9 cellular contexts compared by ENCODE assay signal in the genomic region with DNA sequence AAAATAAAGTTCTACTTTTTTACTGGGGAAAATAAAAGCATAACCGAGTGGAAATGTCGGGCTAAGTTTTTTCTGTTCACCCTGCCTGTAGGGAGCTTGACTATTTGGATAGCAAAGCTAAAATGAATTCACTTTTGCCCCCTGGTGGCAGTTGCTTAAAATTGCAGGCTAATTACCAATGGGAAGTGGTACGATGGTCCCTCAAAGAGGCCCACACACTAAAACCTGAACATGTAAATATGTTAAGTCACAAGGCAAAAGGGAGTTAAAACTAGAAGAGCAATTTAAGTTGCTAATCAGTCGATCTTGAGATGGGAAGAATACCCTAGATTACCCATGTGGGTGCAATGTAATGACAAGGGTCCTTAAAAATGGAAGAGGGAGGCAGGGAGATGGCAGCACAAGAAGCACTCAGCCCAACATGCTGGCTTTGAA. TPM values are rescaled to one million over a fixed set of nuclear protein-coding genes. Genes with fewer than 3 reads are reported as not detected.
DNase-seq lines count a peak whose midpoint lies in the region; ATAC-seq and TF ChIP-seq lines count a peak whose summit lies in the region.
"Had no signal": no experiment of that assay in that cellular context is flagged by ENCODE, and none has a peak within 500 bp of the region (broad histone marks: within the 10 kb centered on the region; RNA-seq: fewer than 3 reads in every experiment).

No MANE protein-coding gene starts in this region.

- H3K27me3 ChIP-seq in DOHH2 (ENCODE audit: control insufficient read depth, low read length) (no peaks in the 10 kb centered on the region), IMR-90 (ENCODE audit: control insufficient read depth, insufficient read depth, low read length) (peaks cover 3% of the 10 kb centered on the region), lung (ENCODE audit: control insufficient read depth, insufficient read depth) (no peaks in the 10 kb centered on the region), GM23248 (replicated peaks; ENCODE audit: insufficient read depth) (no peaks in the 10 kb centered on the region)

- dilution Hi-C loops in IMR-90 (cut with HindIII; ENCODE audit: low sequenced_read_pairs, unreplicated experiment): no loop called here

- 0% methylated on average over 1 of the region's 4 CpGs; no CpG with 5 or more reads in 1 of the 2 experiments for WGBS in IMR-90 (ENCODE audit: extremely low coverage in 2 of 2, insufficient read length in 1 of 2), 2 experiments
- WGBS in lung, 2 donors: 59 to 63% methylated on average over 4 of the region's 4 CpGs
- WGBS in GM23248 (ENCODE audit: low coverage in 1 of 2, low lambda C conversion rate in 2 of 2, missing lambda C conversion rate in 2 of 2), 2 experiments: 25 to 27% methylated on average over 4 of the region's 4 CpGs

- no peak overlapping the region for H2BK5ac ChIP-seq in IMR-90 (ENCODE audit: low read depth, low read length, poor library complexity, severe bottlenecking)

- H3K9me3 Mint-ChIP-seq in activated T-cell treated with anti-CD3 and anti-CD28 coated beads, Interleukin-2, amount 50 U/mL, for 72 hours: peaks cover 2 to 3% of the 10 kb centered on the region in 2 donors

- H3K79me1 ChIP-seq in IMR-90 (ENCODE audit: low read depth in 1 of 2, low read length in 2 of 2): no peaks in the 10 kb centered on the region

- no peak overlapping the region for H2AK5ac ChIP-seq in IMR-90 (ENCODE audit: low read depth, low read length)

- H2AK9ac ChIP-seq in IMR-90 (replicated peaks; ENCODE audit: low read depth, low read length, poor library complexity): no peak overlapping the region

- TF ChIP-seq POLR2A in IMR-90 (IDR thresholded peaks at IDR 0.05; ENCODE audit: low read depth, low read length): no peak

- intact Hi-C loops in IMR-90 (cut with micrococcal nuclease): no loop called here

- no peak overlapping the region for H2BK15ac ChIP-seq in IMR-90 (ENCODE audit: low read depth, low read length)

- H3K36me3 ChIP-seq in DOHH2 (ENCODE audit: control insufficient read depth, low read length) (no peaks in the 10 kb centered on the region), IMR-90 (ENCODE audit: control insufficient read depth, insufficient read depth, low read length) (no peaks in the 10 kb centered on the region), lung (ENCODE audit: control insufficient read depth in 2 of 2, insufficient read depth in 2 of 2, low read length in 2 of 2) (no peaks in the 10 kb centered on the region), GM23248 (ENCODE audit: low read depth) (no peaks in the 10 kb centered on the region)

- no peak overlapping the region for H4K5ac ChIP-seq in IMR-90 (ENCODE audit: low read depth, low read length)

- H3K9me3 ChIP-seq in DOHH2 (ENCODE audit: control insufficient read depth, insufficient read depth, low read length) (no peaks in the 10 kb centered on the region), IMR-90 (ENCODE audit: control insufficient read depth, insufficient read depth, low read length) (no peaks in the 10 kb centered on the region), lung (ENCODE audit: control insufficient read depth in 2 of 2, insufficient read depth in 1 of 2, low read length in 1 of 2) (peaks cover 0 to 4% of the 10 kb centered on the region in 2 donors), GM23248 (ENCODE audit: low read depth) (no peaks in the 10 kb centered on the region)

- H3K4ac ChIP-seq in IMR-90 (ENCODE audit: low read depth, low read length): no peak overlapping the region

- H3K14ac ChIP-seq in IMR-90 (replicated peaks; ENCODE audit: low read depth, low read length): no peak overlapping the region

- H3K4me2 ChIP-seq in DOHH2 (ENCODE audit: low read length): no peak overlapping the region
- no peak overlapping the region for H3K4me2 ChIP-seq in IMR-90 (ENCODE audit: low read depth, low read length)
- H3K4me2 ChIP-seq in GM23248 (ENCODE audit: unreplicated experiment): no peak overlapping the region

- no peak overlapping the region for H3K27ac Mint-ChIP-seq in activated T-cell treated with anti-CD3 and anti-CD28 coated beads, Interleukin-2, amount 50 U/mL, for 72 hours

- no peak overlapping the region for H3K23ac ChIP-seq in IMR-90 (ENCODE audit: low read depth, low read length)

- no peak overlapping the region for H3K56ac ChIP-seq in IMR-90 (ENCODE audit: extremely low read depth, insufficient read depth, low read length)

- no TSS peak for BruUV-seq in IMR-90 (replicated peaks; lab: Mats Ljungman, UMichigan)

- H3F3A ChIP-seq in DOHH2 (ENCODE audit: control insufficient read depth, insufficient read depth) (no peaks in the 10 kb centered on the region), GM23248 (ENCODE audit: insufficient read depth) (no peaks in the 10 kb centered on the region)

- H2BK20ac ChIP-seq in IMR-90 (ENCODE audit: low read depth, low read length): no peak overlapping the region

- no peak overlapping the region for H4K91ac ChIP-seq in IMR-90 (ENCODE audit: insufficient read depth, low read depth, low read length)

- CTCF ChIA-PET in IMR-90 (lab: Yijun Ruan, JAX): no interaction called here

- H3K9me1 ChIP-seq in IMR-90 (ENCODE audit: insufficient read depth, low read length): no peaks in the 10 kb centered on the region

- no peak overlapping the region for H4K8ac ChIP-seq in IMR-90 (ENCODE audit: low read depth in 2 of 2, low read length in 2 of 2)

- H3K27ac ChIP-seq in DOHH2 (ENCODE audit: low read depth, low read length): no peak overlapping the region
- no peak overlapping the region for H3K27ac ChIP-seq in IMR-90 (ENCODE audit: insufficient read depth, low read length)
- no peak overlapping the region for H3K27ac ChIP-seq in lung (ENCODE audit: low read depth in 1 of 2, low read length in 1 of 2)
- no peak overlapping the region for H3K27ac ChIP-seq in GM23248

- H3K4me3 ChIP-seq in DOHH2 (ENCODE audit: low read length) (no peak overlapping the region), IMR-90 (ENCODE audit: insufficient read depth, low read depth, low read length) (no peak overlapping the region), lung (no peak overlapping the region), GM23248 (no peak overlapping the region)

- H4K20me1 ChIP-seq in DOHH2 (ENCODE audit: control insufficient read depth, insufficient read depth, low read depth, low read length) (no peaks in the 10 kb centered on the region), IMR-90 (ENCODE audit: insufficient read depth, low read length) (no peaks in the 10 kb centered on the region; the same call in 1 of the 2 replicates), GM23248 (ENCODE audit: insufficient read depth) (no peaks in the 10 kb centered on the region)

- no peaks in the 10 kb centered on the region for H3K27me3 Mint-ChIP-seq in activated T-cell treated with anti-CD3 and anti-CD28 coated beads, Interleukin-2, amount 50 U/mL, for 72 hours (ENCODE audit: low read depth)

- H3K9me2 ChIP-seq in DOHH2 (replicated peaks; ENCODE audit: control insufficient read depth, low read length): no peaks in the 10 kb centered on the region
- no peaks in the 10 kb centered on the region for H3K9me2 ChIP-seq in GM23248 (ENCODE audit: insufficient read depth)

- POLR2A ChIA-PET in IMR-90 (lab: Charles Lee; ENCODE audit: unreplicated experiment): no interaction called here

- H3K4me1 ChIP-seq in DOHH2 (ENCODE audit: control insufficient read depth, low read length) (no peaks in the 10 kb centered on the region), IMR-90 (ENCODE audit: control insufficient read depth, insufficient read depth, low read length) (no peaks in the 10 kb centered on the region), lung (ENCODE audit: control insufficient read depth in 2 of 2, insufficient read depth in 2 of 2, low read length in 2 of 2) (no peaks in the 10 kb centered on the region), GM23248 (ENCODE audit: insufficient read depth) (no peaks in the 10 kb centered on the region)

- peak; percentile 15 for DNase-seq in IMR-90
- peak; percentile 34 to 44 for DNase-seq in activated T-cell treated with anti-CD3 and anti-CD28 coated beads, Interleukin-2, amount 50 U/mL, for 72 hours
- DNase-seq in lung (ENCODE audit: low spot score): no peak
- no peak for DNase-seq in GM23248
- DNase-seq in NCI-H1048 (lab: John Stamatoyannopoulos, UW): no peak

- H3K9ac ChIP-seq in IMR-90 (ENCODE audit: low read depth, low read length) (no peak overlapping the region), GM23248 (no peak overlapping the region)

- in situ Hi-C loops in IMR-90 (cut with MboI; ENCODE audit: low sequenced_read_pairs) (no loop called here), GM23248 (cut with MboI) (no loop called here)

- H2BK120ac ChIP-seq in IMR-90 (ENCODE audit: low read depth, low read length): no peak overlapping the region

- ATAC-seq in IMR-90 (ENCODE audit: low read depth) (no peak), lung (ENCODE audit: insufficient read depth, low FRiP score) (no peak), GM21619 (IDR thresholded peaks at IDR 0.05; ENCODE audit: unreplicated experiment) (no peak), GM21526 (IDR thresholded peaks at IDR 0.05; ENCODE audit: low FRiP score, unreplicated experiment) (no peak)
- ATAC-seq in activated T-cell treated with anti-CD3 and anti-CD28 coated beads, Interleukin-2, amount 50 U/mL, for 72 hours (replicated peaks in 1 of 2): peak in 1 of 2 donors; percentile 38

- H3K18ac ChIP-seq in IMR-90 (ENCODE audit: low read depth, low read length): no peak overlapping the region

- H2AFZ ChIP-seq in IMR-90 (replicated peaks; ENCODE audit: low read length, poor library complexity): no peak overlapping the region
- no peak overlapping the region for H2AFZ ChIP-seq in GM23248

- no peaks in the 10 kb centered on the region for H3K79me2 ChIP-seq in DOHH2 (ENCODE audit: control insufficient read depth, low read length)
- no peaks in the 10 kb centered on the region for H3K79me2 ChIP-seq in GM23248 (ENCODE audit: insufficient read depth)

- peak; percentile 22; the same call in 1 of the 2 replicates for TF ChIP-seq RAD21 in IMR-90 (IDR thresholded peaks at IDR 0.05; ENCODE audit: low read length)

- peaks cover 30% of the 10 kb centered on the region for H3K4me1 Mint-ChIP-seq in activated T-cell treated with anti-CD3 and anti-CD28 coated beads, Interleukin-2, amount 50 U/mL, for 72 hours (ENCODE audit: low read depth)

- peak; percentile 84 for TF ChIP-seq CTCF in DOHH2 (IDR thresholded peaks at IDR 0.05; ENCODE audit: low read depth, low read length, poor library complexity, severe bottlenecking)
- TF ChIP-seq CTCF in IMR-90 (conservative IDR thresholded peaks at IDR 0.05; ENCODE audit: low read depth, low read length): peak; percentile 36; the same call in 1 of the 2 replicates
- peak; percentile 12 for TF ChIP-seq CTCF in lung (IDR thresholded peaks at IDR 0.05; ENCODE audit: control extremely low read depth, extremely low read depth)

- no peak overlapping the region for H3K4me3 Mint-ChIP-seq in activated T-cell treated with anti-CD3 and anti-CD28 coated beads, Interleukin-2, amount 50 U/mL, for 72 hours

- H3K36me3 Mint-ChIP-seq in activated T-cell treated with anti-CD3 and anti-CD28 coated beads, Interleukin-2, amount 50 U/mL, for 72 hours (ENCODE audit: insufficient read depth in 2 of 2): no peaks in the 10 kb centered on the region

RNA-seq across cellular contexts. Expression of a gene that starts 0.9 kb away (rescaled TPM):
- total RNA-seq in IMR-90 (2012; rRNA removed) (not detected in 2 replicates), lung (not detected)
- polyA plus RNA-seq in IMR-90 (2012; rRNA removed) (not detected in 2 replicates), lung (not detected), GM23248 (2016; fragmentation: Nextera tagmentation; extraction: Ambion mirVana) (not detected in 2 replicates)
- not detected in 2 replicates for polyA plus RNA-seq in IMR-90 (2012; cell fraction: cytosol; rRNA removed)
- polyA plus RNA-seq in IMR-90 (2012; cell fraction: nucleus; rRNA removed; ENCODE audit: low replicate concordance): not detected in 2 replicates
- not detected for total RNA-seq in activated T-cell treated with anti-CD3 and anti-CD28 coated beads, Interleukin-2, amount 50 U/mL, for 72 hours
- not detected in 2 replicates for total RNA-seq in GM23248 (2014; rRNA removed; shearing (Covaris generic))
- total RNA-seq: lower leg skin had no signal

RNA-seq across cellular contexts. Expression of a gene that starts 2.4 kb away (rescaled TPM):
- total RNA-seq in IMR-90 (2012; rRNA removed) (not detected in 2 replicates), lung (1 to 10 TPM; 2.3 to 3.0 TPM)
- polyA plus RNA-seq in IMR-90 (2012; rRNA removed) (not detected in 2 replicates), lung (under 1 TPM; 0.41 to 0.89 TPM), GM23248 (2016; fragmentation: Nextera tagmentation; extraction: Ambion mirVana) (not detected in 2 replicates)
- polyA plus RNA-seq in IMR-90 (2012; cell fraction: cytosol; rRNA removed): not detected in 2 replicates
- not detected in 2 replicates for polyA plus RNA-seq in IMR-90 (2012; cell fraction: nucleus; rRNA removed; ENCODE audit: low replicate concordance)
- total RNA-seq in activated T-cell treated with anti-CD3 and anti-CD28 coated beads, Interleukin-2, amount 50 U/mL, for 72 hours: not detected
- not detected in 2 replicates for total RNA-seq in GM23248 (2014; rRNA removed; shearing (Covaris generic))
- total RNA-seq: lower leg skin had no signal

RNA-seq across cellular contexts. Expression of a gene that starts 26.3 kb away (rescaled TPM):
- not detected in 2 replicates for total RNA-seq in IMR-90 (2012; rRNA removed)
- not detected in 2 replicates for polyA plus RNA-seq in IMR-90 (2012; rRNA removed)
- polyA plus RNA-seq in IMR-90 (2012; cell fraction: cytosol; rRNA removed): not detected in 2 replicates
- polyA plus RNA-seq in IMR-90 (2012; cell fraction: nucleus; rRNA removed; ENCODE audit: low replicate concordance): not detected in 2 replicates
- not detected for total RNA-seq in activated T-cell treated with anti-CD3 and anti-CD28 coated beads, Interleukin-2, amount 50 U/mL, for 72 hours
- total RNA-seq in lung: not detected
- polyA plus RNA-seq in lung: not detected
- not detected in 2 replicates for total RNA-seq in GM23248 (2014; rRNA removed; shearing (Covaris generic))
- polyA plus RNA-seq in GM23248 (2016; fragmentation: Nextera tagmentation; extraction: Ambion mirVana): not detected in 2 replicates
- total RNA-seq: lower leg skin had no signal

RNA-seq across cellular contexts. Expression of a gene that starts 48.6 kb away (rescaled TPM):
- not detected in 2 replicates for total RNA-seq in IMR-90 (2012; rRNA removed)
- not detected in 2 replicates for polyA plus RNA-seq in IMR-90 (2012; rRNA removed)
- not detected in 2 replicates for polyA plus RNA-seq in IMR-90 (2012; cell fraction: cytosol; rRNA removed)
- polyA plus RNA-seq in IMR-90 (2012; cell fraction: nucleus; rRNA removed; ENCODE audit: low replicate concordance): not detected in 2 replicates
- total RNA-seq in activated T-cell treated with anti-CD3 and anti-CD28 coated beads, Interleukin-2, amount 50 U/mL, for 72 hours: not detected
- total RNA-seq in lung: not detected
- not detected for polyA plus RNA-seq in lung
- total RNA-seq in GM23248 (2014; rRNA removed; shearing (Covaris generic)): not detected in 2 replicates
- not detected in 2 replicates for polyA plus RNA-seq in GM23248 (2016; fragmentation: Nextera tagmentation; extraction: Ambion mirVana)
- total RNA-seq: lower leg skin had no signal

Comparison
In these comparisons a context has a peak if more than half of its experiments do, and no peak if none do; other contexts are left out.
1. CTCF ChIP-seq: peak in every context shown above with its lines; median percentile 84 in DOHH2; 36 in IMR-90; 12 in lung.
2. DNase-seq: peak in IMR-90 (single experiment) and activated T-cell treated with anti-CD3 and anti-CD28 coated beads, Interleukin-2, amount 50 U/mL, for 72 hours (2 of 2); none in lung (single experiment), GM23248 (single experiment) and NCI-H1048 (single experiment).